In the genomic region with DNA sequence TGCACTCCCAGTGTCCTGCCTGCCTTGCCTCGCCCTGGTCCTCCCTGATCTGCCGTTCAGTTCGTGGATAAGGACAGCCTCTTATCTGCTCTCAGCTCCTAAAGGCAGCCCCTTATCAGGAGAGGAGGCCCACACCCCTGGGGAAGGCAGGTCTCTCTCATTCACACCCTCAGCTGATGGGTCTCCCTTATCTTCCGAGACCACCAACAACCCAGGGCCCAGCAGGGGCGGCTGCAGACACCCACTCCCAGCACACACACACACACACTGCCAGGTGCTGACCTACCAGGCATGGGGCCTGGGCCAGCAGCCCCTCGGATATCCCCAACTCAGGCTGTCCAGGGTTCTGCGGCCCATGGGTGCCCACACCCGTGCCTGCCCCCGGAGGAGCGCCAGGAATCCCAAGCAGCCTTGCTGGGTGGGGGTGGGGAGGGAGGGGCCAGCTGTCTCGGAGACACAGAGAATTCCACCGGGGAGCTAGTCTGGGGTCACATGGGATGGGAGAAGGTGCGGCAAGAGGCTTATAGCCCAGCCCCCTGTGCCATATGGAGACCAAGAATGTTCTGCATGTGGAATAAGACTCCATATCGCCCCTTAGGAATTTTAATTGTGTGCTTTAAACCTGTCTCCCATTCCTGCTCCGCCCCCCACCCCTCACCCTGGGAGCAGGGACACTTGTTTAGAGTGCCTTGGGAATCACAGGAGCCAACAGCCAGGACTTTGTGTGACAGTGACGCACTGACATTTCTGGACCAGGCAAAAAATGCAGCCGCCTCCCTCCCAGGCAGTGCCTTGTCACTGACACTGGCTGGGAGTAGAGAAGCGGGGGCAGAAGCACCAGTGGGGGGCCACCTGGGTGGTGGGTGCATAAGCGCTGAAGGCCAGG, we compare ENCODE assay signal across 3 cellular contexts.
TF ChIP-seq lines count a peak whose summit lies in the region.

No MANE protein-coding gene starts in this region.

TF ChIP-seq in SK-N-SH treated with all-trans-retinoic acid at 6 μM for 48 hours, 23 proteins besides CTCF, POLR2A, EP300 and RAD21:
- no peak for TF ChIP-seq SNAI2 (CRISPR knock-in tag; IDR thresholded peaks at IDR 0.05)
- TF ChIP-seq ISL1 (CRISPR knock-in tag; IDR thresholded peaks at IDR 0.05): peak; percentile 32; the same call in 1 of the 2 replicates
- no peak for TF ChIP-seq ZNF70 (CRISPR knock-in tag; IDR thresholded peaks at IDR 0.05)
TF ChIP-seq in SK-N-SH treated with all-trans-retinoic acid at 6 μM for 48 hours: peak in this region for 1.

TF ChIP-seq in SK-N-SH, 30 proteins besides CTCF, POLR2A, EP300 and RAD21:
- TF ChIP-seq IRF3 (IDR thresholded peaks at IDR 0.05; ENCODE audit: low read depth, low read length): no peak
- no peak for TF ChIP-seq USF2 (IDR thresholded peaks at IDR 0.05; ENCODE audit: borderline replicate concordance, low read depth, low read length)
- no peak for TF ChIP-seq REST (IDR thresholded peaks at IDR 0.05; ENCODE audit: low read depth, low read length)
- no peak for TF ChIP-seq YY1 (IDR thresholded peaks at IDR 0.05; ENCODE audit: low read depth)
- no peak for TF ChIP-seq ELF1 (IDR thresholded peaks at IDR 0.05)
- no peak for TF ChIP-seq RCOR1 (IDR thresholded peaks at IDR 0.05; ENCODE audit: low read length)
- TF ChIP-seq GATA2 (CRISPR knock-in tag; IDR thresholded peaks at IDR 0.05): no peak
- TF ChIP-seq FOXM1 (IDR thresholded peaks at IDR 0.05; ENCODE audit: low read depth): no peak
- no peak for TF ChIP-seq POLR2AphosphoS5 (IDR thresholded peaks at IDR 0.05; ENCODE audit: low read depth, low read length)

TF ChIP-seq in H1, 55 proteins besides CTCF, POLR2A, EP300 and RAD21:
- no peak for TF ChIP-seq CHD1 (IDR thresholded peaks at IDR 0.05; ENCODE audit: low read depth, low read length)
- TF ChIP-seq CHD2 (IDR thresholded peaks at IDR 0.05; ENCODE audit: low read length): no peak
- TF ChIP-seq MAX (IDR thresholded peaks at IDR 0.05): no peak
- TF ChIP-seq TCF12 (IDR thresholded peaks at IDR 0.05; ENCODE audit: low read depth, low read length): no peak
- no peak for TF ChIP-seq E2F6 (IDR thresholded peaks at IDR 0.05)
- TF ChIP-seq SUZ12 (IDR thresholded peaks at IDR 0.05; ENCODE audit: low read length): no peak
- TF ChIP-seq SAP30 (IDR thresholded peaks at IDR 0.05; ENCODE audit: insufficient read depth, insufficient replicate concordance, low read length): no peak
- TF ChIP-seq KDM4A (IDR thresholded peaks at IDR 0.05; ENCODE audit: low read depth, low read length, severe bottlenecking): no peak
- TF ChIP-seq, protein P1, sequence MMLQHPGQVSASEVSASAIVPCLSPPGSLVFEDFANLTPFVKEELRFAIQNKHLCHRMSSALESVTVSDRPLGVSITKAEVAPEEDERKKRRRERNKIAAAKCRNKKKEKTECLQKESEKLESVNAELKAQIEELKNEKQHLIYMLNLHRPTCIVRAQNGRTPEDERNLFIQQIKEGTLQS (IDR thresholded peaks at IDR 0.05; ENCODE audit: insufficient read depth, low read depth, low read length): no peak
- TF ChIP-seq HDAC6 (IDR thresholded peaks at IDR 0.05; ENCODE audit: low read depth, low read length): no peak
- TF ChIP-seq GTF2F1 (IDR thresholded peaks at IDR 0.05; ENCODE audit: borderline replicate concordance, low read depth, low read length): no peak
- no peak for TF ChIP-seq RNF2 (IDR thresholded peaks at IDR 0.05; ENCODE audit: borderline replicate concordance, low read depth, low read length, missing control alignments, poor library complexity, severe bottlenecking)
- TF ChIP-seq HDAC2 (IDR thresholded peaks at IDR 0.05; ENCODE audit: borderline replicate concordance in 1 of 2, low read depth in 2 of 2, low read length in 2 of 2): no peak
- no peak for TF ChIP-seq SP2 (IDR thresholded peaks at IDR 0.05; ENCODE audit: low read length)
- no peak for TF ChIP-seq TAF1 (IDR thresholded peaks at IDR 0.05; ENCODE audit: low read depth, low read length)
- TF ChIP-seq BCL11A (IDR thresholded peaks at IDR 0.05; ENCODE audit: low read depth in 2 of 2, low read length in 2 of 2): no peak
- TF ChIP-seq KDM5A (IDR thresholded peaks at IDR 0.05; ENCODE audit: low read length): no peak
- TF ChIP-seq RBBP5 (IDR thresholded peaks at IDR 0.05; ENCODE audit: borderline replicate concordance, low read depth, low read length): no peak
